Comparison of ENCODE assay signal across 28 cellular contexts in the genomic region with DNA sequence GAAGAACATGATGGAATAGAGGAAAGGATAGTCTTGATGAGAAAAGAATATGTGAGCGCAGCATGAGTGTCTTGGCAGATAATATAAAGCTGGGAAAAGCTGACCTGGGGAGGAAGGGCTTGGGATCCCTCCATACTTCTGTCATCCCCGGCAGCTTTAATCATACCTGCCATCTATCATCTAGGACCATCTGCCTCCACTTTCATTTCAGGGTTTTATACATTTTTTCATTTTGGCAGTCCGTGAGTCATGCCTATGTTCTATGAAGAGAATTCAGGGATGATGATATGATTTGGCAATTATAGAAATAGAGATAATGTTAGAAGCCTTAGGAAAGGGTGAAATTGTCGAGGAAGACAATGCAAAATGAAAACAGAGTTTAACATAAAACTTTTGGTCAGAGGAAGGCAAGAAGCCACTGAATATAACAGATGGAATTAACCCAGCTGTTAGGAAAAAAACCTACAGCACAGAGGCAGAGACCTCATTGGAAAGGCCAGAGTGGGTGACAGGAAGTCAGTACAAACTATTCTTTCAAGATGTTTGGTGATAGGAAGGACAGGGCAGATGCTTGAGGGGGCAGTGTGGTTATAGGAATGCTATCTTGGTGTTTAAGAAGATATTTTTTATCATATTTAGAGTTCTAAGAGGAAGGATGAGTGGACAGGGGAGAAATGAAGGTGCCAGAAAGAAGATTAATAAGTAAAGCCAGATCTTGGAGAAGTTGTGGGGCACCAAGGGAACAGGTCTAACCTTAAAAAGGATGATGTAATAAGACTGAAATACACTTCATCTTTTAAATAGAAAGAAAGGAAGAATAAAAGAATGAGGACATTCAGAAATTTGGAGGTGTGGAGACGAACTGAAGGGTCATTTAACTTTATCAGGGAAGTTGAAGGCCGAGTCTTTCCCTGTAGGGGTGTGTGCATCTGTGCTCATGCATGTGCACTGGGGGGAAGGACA. TPM values are rescaled to one million over a fixed set of nuclear protein-coding genes. Genes with fewer than 3 reads are reported as not detected.
DNase-seq lines count a peak whose midpoint lies in the region; TF ChIP-seq lines count a peak whose summit lies in the region.
"Had no signal": no experiment of that assay in that cellular context is flagged by ENCODE, and none has a peak within 500 bp of the region (broad histone marks: within the 10 kb centered on the region; RNA-seq: fewer than 3 reads in every experiment).

No MANE protein-coding gene starts in this region.

- H3K27me3 ChIP-seq in Loucy (ENCODE audit: insufficient read depth, low read length, poor library complexity, severe bottlenecking) (no peaks in the 10 kb centered on the region), adipocyte (replicated peaks; ENCODE audit: control insufficient read depth, insufficient read depth, low read length) (no peaks in the 10 kb centered on the region)
- H3K27me3 ChIP-seq: foreskin keratinocyte, heart left ventricle, ovary, SJCRH30, stomach, thyroid gland, vagina had no signal

- peaks cover 21% of the 10 kb centered on the region for H3K4me1 ChIP-seq in Loucy (ENCODE audit: insufficient read depth, low read length, poor library complexity, severe bottlenecking)
- H3K4me1 ChIP-seq in adipocyte (ENCODE audit: control insufficient read depth, insufficient read depth, low read length), result peaks cover 7% of the 10 kb centered on the region
- H3K4me1 ChIP-seq: A549, foreskin keratinocyte, HAP-1, heart left ventricle, SJCRH30, stomach, thyroid gland, vagina had no signal

- H3K9me3 ChIP-seq in Loucy (ENCODE audit: insufficient read depth, low read depth, low read length) (peaks cover 11% of the 10 kb centered on the region; the same call in 1 of the 2 replicates), adipocyte (ENCODE audit: control insufficient read depth, low read length) (peaks cover 12% of the 10 kb centered on the region)
- H3K9me3 ChIP-seq: A549, HAP-1, ovary, SJCRH30, thyroid gland, vagina had no signal

- TF ChIP-seq CTCF in Loucy (conservative IDR thresholded peaks at IDR 0.05; ENCODE audit: low read length), result 0 out of 2 replicates have a peak, but pooled peaks have one; percentile 14
- TF ChIP-seq CTCF in fibroblast of the aortic adventitia (IDR thresholded peaks at IDR 0.05; ENCODE audit: insufficient read depth, low read length), result no peak

- no peaks in the 10 kb centered on the region for H3K9me2 ChIP-seq in Loucy (replicated peaks; ENCODE audit: low read depth, low read length)

- H3K9ac ChIP-seq in Loucy (ENCODE audit: low read depth, low read length, poor library complexity, severe bottlenecking) (no peak overlapping the region), adipocyte (ENCODE audit: low read length) (no peak overlapping the region)
- H3K9ac ChIP-seq: KMS-11 had no signal

- no peaks in the 10 kb centered on the region for H4K20me1 ChIP-seq in Loucy (ENCODE audit: insufficient read depth, low read length, poor library complexity, severe bottlenecking)

- H3K4me3 ChIP-seq in Loucy (ENCODE audit: low read length, poor library complexity, severe bottlenecking), result no peak overlapping the region
- no peak overlapping the region for H3K4me3 ChIP-seq in adipocyte (ENCODE audit: low read length)
- H3K4me3 ChIP-seq in fibroblast of the aortic adventitia (ENCODE audit: low read depth, low read length), result no peak overlapping the region
- H3K4me3 ChIP-seq: A549, HAP-1, heart left ventricle, ovary, SJCRH30, stomach, thyroid gland, vagina had no signal

- H2AFZ ChIP-seq in Loucy (ENCODE audit: low read length), result no peak overlapping the region

- H3K79me2 ChIP-seq in Loucy (ENCODE audit: insufficient read depth, low read length), result no peaks in the 10 kb centered on the region

- H3K36me3 ChIP-seq in Loucy (ENCODE audit: insufficient read depth, low read length), result no peaks in the 10 kb centered on the region
- H3K36me3 ChIP-seq in adipocyte (ENCODE audit: control insufficient read depth, insufficient read depth, low read length, severe bottlenecking), result no peaks in the 10 kb centered on the region
- H3K36me3 ChIP-seq: HAP-1, heart left ventricle, ovary, SJCRH30, stomach, thyroid gland, vagina had no signal

- DNase-seq in CMK (ENCODE audit: low read depth) (peak; percentile 80), adipocyte (ENCODE audit: low read depth) (peak; percentile 20), fibroblast of the aortic adventitia (ENCODE audit: low read depth) (peak; percentile 53), NCI-H748 treated with DMSO at 0.1 percent for 48 hours (lab: John Stamatoyannopoulos, UW) (no peak), GOT3 (lab: John Stamatoyannopoulos, UW) (no peak), RKO (ENCODE audit: low spot score) (no peak), DMS53 (lab: John Stamatoyannopoulos, UW) (no peak)
- DNase-seq: activated CD8-positive, alpha-beta T cell treated with anti-CD3 and anti-CD28 coated beads for 36 hours; activated effector memory CD4-positive, alpha-beta T cell treated with anti-CD3 and anti-CD28 coated beads, Interleukin-2, amount 50 U/mL, for 16 hours; activated naive CD8-positive, alpha-beta T cell treated with anti-CD3 and anti-CD28 coated beads for 36 hours; CD8-positive, alpha-beta T cell; foreskin keratinocyte; heart left ventricle; natural killer cell; NCI-H146; NCI-H526 treated with DMSO at 0.1 percent for 48 hours; ovary; SJCRH30; small intestine; stimulated activated CD4-positive, alpha-beta T cell treated with anti-CD3 and anti-CD28 coated beads, Interleukin-2, amount 100 ng/mL, for 24 hours; stomach; T-helper 1 cell; thyroid gland had no signal

- peak overlapping the region; percentile 36 for H3K4me2 ChIP-seq in Loucy (ENCODE audit: low read depth, low read length, poor library complexity, severe bottlenecking)
- H3K4me2 ChIP-seq: A549, KMS-11 had no signal

- no peaks in the 10 kb centered on the region for H3F3A ChIP-seq in Loucy (ENCODE audit: low read depth)

RNA-seq across cellular contexts. Expression of gene MARCKS, which starts 37.8 kb away (rescaled TPM):
- 122 and 144 TPM in 2 replicates for total RNA-seq in fibroblast of the aortic adventitia (ENCODE audit: low replicate concordance)

Comparison
In these comparisons a context has a peak if more than half of its experiments do, and no peak if none do; other contexts are left out.
1. DNase-seq: peak in CMK (single experiment), adipocyte (single experiment) and fibroblast of the aortic adventitia (single experiment); none in NCI-H748 treated with DMSO at 0.1 percent for 48 hours (single experiment), GOT3 (single experiment), RKO (single experiment) and DMS53 (single experiment).